In genomic region chr6:124995131-124995530, GRCh38 we compare ENCODE assay signal across 17 cellular contexts.
"Had no signal": no experiment of that assay in that cellular context is flagged by ENCODE, and none has a peak within 500 bp of the region (broad histone marks: within the 10 kb centered on the region; RNA-seq: fewer than 3 reads in every experiment).

No MANE protein-coding gene starts in this region.

- H3K4me3 ChIP-seq: dorsolateral prefrontal cortex, esophagus squamous epithelium, left lung, mucosa of descending colon, skin epidermis had no signal

- ATAC-seq: activated naive CD4-positive, alpha-beta T cell treated with anti-CD3 and anti-CD28 coated beads, Interleukin-2, amount 50 U/mL, for 72 hours; mucosa of descending colon had no signal

- H3K27me3 ChIP-seq: dorsolateral prefrontal cortex, esophagus squamous epithelium, left lung had no signal

- H3K9me3 ChIP-seq: esophagus squamous epithelium, left lung, mucosa of descending colon had no signal

- FAIRE-seq: urothelium cell line had no signal

- H3K27ac ChIP-seq: dorsolateral prefrontal cortex, esophagus squamous epithelium, left lung had no signal

- H3K36me3 ChIP-seq: left lung had no signal

- DNase-seq: activated CD4-positive, alpha-beta T cell treated with anti-CD3 and anti-CD28 coated beads, Interleukin-2, amount 50 U/mL, for 4 hours; activated CD4-positive, CD25-positive, alpha-beta regulatory T cell treated with anti-CD3 and anti-CD28 coated beads, Interleukin-2, amount 50 U/mL, for 72 hours; activated effector memory CD4-positive, alpha-beta T cell treated with anti-CD3 and anti-CD28 coated beads, Interleukin-2, amount 50 U/mL, for 16 hours; activated T-cell treated with anti-CD3 and anti-CD28 coated beads, Interleukin-2, amount 50 U/mL, for 24 hours; amygdala; cerebellar nuclear complex; dorsolateral prefrontal cortex; esophagus squamous epithelium; head of caudate nucleus; islet precursor cell; left lung; mucosa of descending colon; occipital lobe; T-helper 9 cell had no signal
